ENCODE assay signal across 1 cellular context in the genomic region with DNA sequence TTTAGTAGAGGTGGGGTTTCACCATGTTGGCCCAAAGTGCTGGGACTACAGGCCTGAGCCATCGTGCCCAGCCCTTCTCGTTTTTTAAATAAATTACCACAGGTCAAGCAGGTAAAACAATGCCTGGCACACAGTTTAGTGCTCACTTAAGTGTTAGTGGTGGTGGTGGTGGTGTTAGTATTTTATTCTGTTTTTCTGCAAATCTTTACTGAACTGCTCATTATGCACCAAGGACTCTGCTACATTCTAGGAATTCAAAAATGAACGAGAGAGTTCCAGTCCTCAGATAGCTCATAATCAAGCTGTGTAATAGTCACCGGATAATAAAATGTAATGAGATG.
A peak's percentile ranks its signal among the peaks of the same experiment; 100 is the strongest.
TF ChIP-seq lines count a peak whose summit lies in the region.

No MANE protein-coding gene starts in this region.

TF ChIP-seq in HepG2, 621 proteins besides CTCF, POLR2A, EP300 and RAD21 (continues in another document):
- TF ChIP-seq, protein P1, sequence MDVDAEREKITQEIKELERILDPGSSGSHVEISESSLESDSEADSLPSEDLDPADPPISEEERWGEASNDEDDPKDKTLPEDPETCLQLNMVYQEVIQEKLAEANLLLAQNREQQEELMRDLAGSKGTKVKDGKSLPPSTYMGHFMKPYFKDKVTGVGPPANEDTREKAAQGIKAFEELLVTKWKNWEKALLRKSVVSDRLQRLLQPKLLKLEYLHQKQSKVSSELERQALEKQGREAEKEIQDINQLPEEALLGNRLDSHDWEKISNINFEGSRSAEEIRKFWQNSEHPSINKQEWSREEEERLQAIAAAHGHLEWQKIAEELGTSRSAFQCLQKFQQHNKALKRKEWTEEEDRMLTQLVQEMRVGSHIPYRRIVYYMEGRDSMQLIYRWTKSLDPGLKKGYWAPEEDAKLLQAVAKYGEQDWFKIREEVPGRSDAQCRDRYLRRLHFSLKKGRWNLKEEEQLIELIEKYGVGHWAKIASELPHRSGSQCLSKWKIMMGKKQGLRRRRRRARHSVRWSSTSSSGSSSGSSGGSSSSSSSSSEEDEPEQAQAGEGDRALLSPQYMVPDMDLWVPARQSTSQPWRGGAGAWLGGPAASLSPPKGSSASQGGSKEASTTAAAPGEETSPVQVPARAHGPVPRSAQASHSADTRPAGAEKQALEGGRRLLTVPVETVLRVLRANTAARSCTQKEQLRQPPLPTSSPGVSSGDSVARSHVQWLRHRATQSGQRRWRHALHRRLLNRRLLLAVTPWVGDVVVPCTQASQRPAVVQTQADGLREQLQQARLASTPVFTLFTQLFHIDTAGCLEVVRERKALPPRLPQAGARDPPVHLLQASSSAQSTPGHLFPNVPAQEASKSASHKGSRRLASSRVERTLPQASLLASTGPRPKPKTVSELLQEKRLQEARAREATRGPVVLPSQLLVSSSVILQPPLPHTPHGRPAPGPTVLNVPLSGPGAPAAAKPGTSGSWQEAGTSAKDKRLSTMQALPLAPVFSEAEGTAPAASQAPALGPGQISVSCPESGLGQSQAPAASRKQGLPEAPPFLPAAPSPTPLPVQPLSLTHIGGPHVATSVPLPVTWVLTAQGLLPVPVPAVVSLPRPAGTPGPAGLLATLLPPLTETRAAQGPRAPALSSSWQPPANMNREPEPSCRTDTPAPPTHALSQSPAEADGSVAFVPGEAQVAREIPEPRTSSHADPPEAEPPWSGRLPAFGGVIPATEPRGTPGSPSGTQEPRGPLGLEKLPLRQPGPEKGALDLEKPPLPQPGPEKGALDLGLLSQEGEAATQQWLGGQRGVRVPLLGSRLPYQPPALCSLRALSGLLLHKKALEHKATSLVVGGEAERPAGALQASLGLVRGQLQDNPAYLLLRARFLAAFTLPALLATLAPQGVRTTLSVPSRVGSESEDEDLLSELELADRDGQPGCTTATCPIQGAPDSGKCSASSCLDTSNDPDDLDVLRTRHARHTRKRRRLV (CRISPR knock-in tag; IDR thresholded peaks at IDR 0.05), result 0 out of 2 replicates have a peak, but pooled peaks have one; percentile 45
- TF ChIP-seq, protein P2, sequence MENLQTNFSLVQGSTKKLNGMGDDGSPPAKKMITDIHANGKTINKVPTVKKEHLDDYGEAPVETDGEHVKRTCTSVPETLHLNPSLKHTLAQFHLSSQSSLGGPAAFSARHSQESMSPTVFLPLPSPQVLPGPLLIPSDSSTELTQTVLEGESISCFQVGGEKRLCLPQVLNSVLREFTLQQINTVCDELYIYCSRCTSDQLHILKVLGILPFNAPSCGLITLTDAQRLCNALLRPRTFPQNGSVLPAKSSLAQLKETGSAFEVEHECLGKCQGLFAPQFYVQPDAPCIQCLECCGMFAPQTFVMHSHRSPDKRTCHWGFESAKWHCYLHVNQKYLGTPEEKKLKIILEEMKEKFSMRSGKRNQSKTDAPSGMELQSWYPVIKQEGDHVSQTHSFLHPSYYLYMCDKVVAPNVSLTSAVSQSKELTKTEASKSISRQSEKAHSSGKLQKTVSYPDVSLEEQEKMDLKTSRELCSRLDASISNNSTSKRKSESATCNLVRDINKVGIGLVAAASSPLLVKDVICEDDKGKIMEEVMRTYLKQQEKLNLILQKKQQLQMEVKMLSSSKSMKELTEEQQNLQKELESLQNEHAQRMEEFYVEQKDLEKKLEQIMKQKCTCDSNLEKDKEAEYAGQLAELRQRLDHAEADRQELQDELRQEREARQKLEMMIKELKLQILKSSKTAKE (CRISPR knock-in tag; IDR thresholded peaks at IDR 0.05; ENCODE audit: borderline replicate concordance), result no peak
- no peak for TF ChIP-seq RELA (CRISPR knock-in tag; IDR thresholded peaks at IDR 0.05)
- TF ChIP-seq, protein P3, sequence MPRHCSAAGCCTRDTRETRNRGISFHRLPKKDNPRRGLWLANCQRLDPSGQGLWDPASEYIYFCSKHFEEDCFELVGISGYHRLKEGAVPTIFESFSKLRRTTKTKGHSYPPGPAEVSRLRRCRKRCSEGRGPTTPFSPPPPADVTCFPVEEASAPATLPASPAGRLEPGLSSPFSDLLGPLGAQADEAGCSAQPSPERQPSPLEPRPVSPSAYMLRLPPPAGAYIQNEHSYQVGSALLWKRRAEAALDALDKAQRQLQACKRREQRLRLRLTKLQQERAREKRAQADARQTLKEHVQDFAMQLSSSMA (CRISPR knock-in tag; IDR thresholded peaks at IDR 0.05), result 0 out of 2 replicates have a peak, but pooled peaks have one; percentile 4
- TF ChIP-seq ZNF567 (CRISPR knock-in tag; IDR thresholded peaks at IDR 0.05; ENCODE audit: borderline replicate concordance), result no peak
- TF ChIP-seq ZNF652 (CRISPR knock-in tag; IDR thresholded peaks at IDR 0.05; ENCODE audit: borderline replicate concordance, low read depth), result no peak
- TF ChIP-seq, protein P4, sequence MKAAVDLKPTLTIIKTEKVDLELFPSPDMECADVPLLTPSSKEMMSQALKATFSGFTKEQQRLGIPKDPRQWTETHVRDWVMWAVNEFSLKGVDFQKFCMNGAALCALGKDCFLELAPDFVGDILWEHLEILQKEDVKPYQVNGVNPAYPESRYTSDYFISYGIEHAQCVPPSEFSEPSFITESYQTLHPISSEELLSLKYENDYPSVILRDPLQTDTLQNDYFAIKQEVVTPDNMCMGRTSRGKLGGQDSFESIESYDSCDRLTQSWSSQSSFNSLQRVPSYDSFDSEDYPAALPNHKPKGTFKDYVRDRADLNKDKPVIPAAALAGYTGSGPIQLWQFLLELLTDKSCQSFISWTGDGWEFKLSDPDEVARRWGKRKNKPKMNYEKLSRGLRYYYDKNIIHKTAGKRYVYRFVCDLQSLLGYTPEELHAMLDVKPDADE (CRISPR knock-in tag; IDR thresholded peaks at IDR 0.05), result no peak
- no peak for TF ChIP-seq ZNF326 (CRISPR knock-in tag; IDR thresholded peaks at IDR 0.05; ENCODE audit: borderline replicate concordance)
- TF ChIP-seq RFXAP (CRISPR knock-in tag; IDR thresholded peaks at IDR 0.05; ENCODE audit: borderline replicate concordance), result no peak
- TF ChIP-seq SP5 (CRISPR knock-in tag; IDR thresholded peaks at IDR 0.05; ENCODE audit: borderline replicate concordance, low read depth), result no peak
- TF ChIP-seq ZNF619 (CRISPR knock-in tag; IDR thresholded peaks at IDR 0.05), result no peak
- no peak for TF ChIP-seq ZNF12 (CRISPR knock-in tag; IDR thresholded peaks at IDR 0.05)
- TF ChIP-seq ELF3 (CRISPR knock-in tag; IDR thresholded peaks at IDR 0.05), result no peak
- TF ChIP-seq, protein P5, sequence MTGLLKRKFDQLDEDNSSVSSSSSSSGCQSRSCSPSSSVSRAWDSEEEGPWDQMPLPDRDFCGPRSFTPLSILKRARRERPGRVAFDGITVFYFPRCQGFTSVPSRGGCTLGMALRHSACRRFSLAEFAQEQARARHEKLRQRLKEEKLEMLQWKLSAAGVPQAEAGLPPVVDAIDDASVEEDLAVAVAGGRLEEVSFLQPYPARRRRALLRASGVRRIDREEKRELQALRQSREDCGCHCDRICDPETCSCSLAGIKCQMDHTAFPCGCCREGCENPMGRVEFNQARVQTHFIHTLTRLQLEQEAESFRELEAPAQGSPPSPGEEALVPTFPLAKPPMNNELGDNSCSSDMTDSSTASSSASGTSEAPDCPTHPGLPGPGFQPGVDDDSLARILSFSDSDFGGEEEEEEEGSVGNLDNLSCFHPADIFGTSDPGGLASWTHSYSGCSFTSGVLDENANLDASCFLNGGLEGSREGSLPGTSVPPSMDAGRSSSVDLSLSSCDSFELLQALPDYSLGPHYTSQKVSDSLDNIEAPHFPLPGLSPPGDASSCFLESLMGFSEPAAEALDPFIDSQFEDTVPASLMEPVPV (CRISPR knock-in tag; IDR thresholded peaks at IDR 0.05), result no peak
- TF ChIP-seq, protein P6, sequence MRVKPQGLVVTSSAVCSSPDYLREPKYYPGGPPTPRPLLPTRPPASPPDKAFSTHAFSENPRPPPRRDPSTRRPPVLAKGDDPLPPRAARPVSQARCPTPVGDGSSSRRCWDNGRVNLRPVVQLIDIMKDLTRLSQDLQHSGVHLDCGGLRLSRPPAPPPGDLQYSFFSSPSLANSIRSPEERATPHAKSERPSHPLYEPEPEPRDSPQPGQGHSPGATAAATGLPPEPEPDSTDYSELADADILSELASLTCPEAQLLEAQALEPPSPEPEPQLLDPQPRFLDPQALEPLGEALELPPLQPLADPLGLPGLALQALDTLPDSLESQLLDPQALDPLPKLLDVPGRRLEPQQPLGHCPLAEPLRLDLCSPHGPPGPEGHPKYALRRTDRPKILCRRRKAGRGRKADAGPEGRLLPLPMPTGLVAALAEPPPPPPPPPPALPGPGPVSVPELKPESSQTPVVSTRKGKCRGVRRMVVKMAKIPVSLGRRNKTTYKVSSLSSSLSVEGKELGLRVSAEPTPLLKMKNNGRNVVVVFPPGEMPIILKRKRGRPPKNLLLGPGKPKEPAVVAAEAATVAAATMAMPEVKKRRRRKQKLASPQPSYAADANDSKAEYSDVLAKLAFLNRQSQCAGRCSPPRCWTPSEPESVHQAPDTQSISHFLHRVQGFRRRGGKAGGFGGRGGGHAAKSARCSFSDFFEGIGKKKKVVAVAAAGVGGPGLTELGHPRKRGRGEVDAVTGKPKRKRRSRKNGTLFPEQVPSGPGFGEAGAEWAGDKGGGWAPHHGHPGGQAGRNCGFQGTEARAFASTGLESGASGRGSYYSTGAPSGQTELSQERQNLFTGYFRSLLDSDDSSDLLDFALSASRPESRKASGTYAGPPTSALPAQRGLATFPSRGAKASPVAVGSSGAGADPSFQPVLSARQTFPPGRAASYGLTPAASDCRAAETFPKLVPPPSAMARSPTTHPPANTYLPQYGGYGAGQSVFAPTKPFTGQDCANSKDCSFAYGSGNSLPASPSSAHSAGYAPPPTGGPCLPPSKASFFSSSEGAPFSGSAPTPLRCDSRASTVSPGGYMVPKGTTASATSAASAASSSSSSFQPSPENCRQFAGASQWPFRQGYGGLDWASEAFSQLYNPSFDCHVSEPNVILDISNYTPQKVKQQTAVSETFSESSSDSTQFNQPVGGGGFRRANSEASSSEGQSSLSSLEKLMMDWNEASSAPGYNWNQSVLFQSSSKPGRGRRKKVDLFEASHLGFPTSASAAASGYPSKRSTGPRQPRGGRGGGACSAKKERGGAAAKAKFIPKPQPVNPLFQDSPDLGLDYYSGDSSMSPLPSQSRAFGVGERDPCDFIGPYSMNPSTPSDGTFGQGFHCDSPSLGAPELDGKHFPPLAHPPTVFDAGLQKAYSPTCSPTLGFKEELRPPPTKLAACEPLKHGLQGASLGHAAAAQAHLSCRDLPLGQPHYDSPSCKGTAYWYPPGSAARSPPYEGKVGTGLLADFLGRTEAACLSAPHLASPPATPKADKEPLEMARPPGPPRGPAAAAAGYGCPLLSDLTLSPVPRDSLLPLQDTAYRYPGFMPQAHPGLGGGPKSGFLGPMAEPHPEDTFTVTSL (CRISPR knock-in tag; IDR thresholded peaks at IDR 0.05; ENCODE audit: borderline replicate concordance), result peak; percentile 11; the same call in 1 of the 2 replicates
- TF ChIP-seq, protein P7, sequence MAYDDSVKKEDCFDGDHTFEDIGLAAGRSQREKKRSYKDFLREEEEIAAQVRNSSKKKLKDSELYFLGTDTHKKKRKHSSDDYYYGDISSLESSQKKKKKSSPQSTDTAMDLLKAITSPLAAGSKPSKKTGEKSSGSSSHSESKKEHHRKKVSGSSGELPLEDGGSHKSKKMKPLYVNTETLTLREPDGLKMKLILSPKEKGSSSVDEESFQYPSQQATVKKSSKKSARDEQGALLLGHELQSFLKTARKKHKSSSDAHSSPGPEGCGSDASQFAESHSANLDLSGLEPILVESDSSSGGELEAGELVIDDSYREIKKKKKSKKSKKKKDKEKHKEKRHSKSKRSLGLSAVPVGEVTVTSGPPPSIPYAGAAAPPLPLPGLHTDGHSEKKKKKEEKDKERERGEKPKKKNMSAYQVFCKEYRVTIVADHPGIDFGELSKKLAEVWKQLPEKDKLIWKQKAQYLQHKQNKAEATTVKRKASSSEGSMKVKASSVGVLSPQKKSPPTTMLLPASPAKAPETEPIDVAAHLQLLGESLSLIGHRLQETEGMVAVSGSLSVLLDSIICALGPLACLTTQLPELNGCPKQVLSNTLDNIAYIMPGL (CRISPR knock-in tag; IDR thresholded peaks at IDR 0.05; ENCODE audit: borderline replicate concordance in 1 of 2, low read depth in 1 of 2), result peak in 1 of 2 experiments; percentile 31; a peak in 1 of 4 replicates
- no peak for TF ChIP-seq ETV5 (CRISPR knock-in tag; IDR thresholded peaks at IDR 0.05; ENCODE audit: borderline replicate concordance)
- TF ChIP-seq HNF4G (IDR thresholded peaks at IDR 0.05; ENCODE audit: borderline replicate concordance, low read depth, low read length), result no peak
- no peak for TF ChIP-seq HNF4G (CRISPR knock-in tag; IDR thresholded peaks at IDR 0.05; ENCODE audit: borderline replicate concordance, low read depth)
- TF ChIP-seq, protein P8, sequence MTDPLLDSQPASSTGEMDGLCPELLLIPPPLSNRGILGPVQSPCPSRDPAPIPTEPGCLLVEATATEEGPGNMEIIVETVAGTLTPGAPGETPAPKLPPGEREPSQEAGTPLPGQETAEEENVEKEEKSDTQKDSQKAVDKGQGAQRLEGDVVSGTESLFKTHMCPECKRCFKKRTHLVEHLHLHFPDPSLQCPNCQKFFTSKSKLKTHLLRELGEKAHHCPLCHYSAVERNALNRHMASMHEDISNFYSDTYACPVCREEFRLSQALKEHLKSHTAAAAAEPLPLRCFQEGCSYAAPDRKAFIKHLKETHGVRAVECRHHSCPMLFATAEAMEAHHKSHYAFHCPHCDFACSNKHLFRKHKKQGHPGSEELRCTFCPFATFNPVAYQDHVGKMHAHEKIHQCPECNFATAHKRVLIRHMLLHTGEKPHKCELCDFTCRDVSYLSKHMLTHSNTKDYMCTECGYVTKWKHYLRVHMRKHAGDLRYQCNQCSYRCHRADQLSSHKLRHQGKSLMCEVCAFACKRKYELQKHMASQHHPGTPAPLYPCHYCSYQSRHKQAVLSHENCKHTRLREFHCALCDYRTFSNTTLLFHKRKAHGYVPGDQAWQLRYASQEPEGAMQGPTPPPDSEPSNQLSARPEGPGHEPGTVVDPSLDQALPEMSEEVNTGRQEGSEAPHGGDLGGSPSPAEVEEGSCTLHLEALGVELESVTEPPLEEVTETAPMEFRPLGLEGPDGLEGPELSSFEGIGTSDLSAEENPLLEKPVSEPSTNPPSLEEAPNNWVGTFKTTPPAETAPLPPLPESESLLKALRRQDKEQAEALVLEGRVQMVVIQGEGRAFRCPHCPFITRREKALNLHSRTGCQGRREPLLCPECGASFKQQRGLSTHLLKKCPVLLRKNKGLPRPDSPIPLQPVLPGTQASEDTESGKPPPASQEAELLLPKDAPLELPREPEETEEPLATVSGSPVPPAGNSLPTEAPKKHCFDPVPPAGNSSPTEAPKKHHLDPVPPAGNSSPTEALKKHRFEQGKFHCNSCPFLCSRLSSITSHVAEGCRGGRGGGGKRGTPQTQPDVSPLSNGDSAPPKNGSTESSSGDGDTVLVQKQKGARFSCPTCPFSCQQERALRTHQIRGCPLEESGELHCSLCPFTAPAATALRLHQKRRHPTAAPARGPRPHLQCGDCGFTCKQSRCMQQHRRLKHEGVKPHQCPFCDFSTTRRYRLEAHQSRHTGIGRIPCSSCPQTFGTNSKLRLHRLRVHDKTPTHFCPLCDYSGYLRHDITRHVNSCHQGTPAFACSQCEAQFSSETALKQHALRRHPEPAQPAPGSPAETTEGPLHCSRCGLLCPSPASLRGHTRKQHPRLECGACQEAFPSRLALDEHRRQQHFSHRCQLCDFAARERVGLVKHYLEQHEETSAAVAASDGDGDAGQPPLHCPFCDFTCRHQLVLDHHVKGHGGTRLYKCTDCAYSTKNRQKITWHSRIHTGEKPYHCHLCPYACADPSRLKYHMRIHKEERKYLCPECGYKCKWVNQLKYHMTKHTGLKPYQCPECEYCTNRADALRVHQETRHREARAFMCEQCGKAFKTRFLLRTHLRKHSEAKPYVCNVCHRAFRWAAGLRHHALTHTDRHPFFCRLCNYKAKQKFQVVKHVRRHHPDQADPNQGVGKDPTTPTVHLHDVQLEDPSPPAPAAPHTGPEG (CRISPR knock-in tag; IDR thresholded peaks at IDR 0.05), result no peak
- TF ChIP-seq ZEB1 (IDR thresholded peaks at IDR 0.05; ENCODE audit: insufficient replicate concordance, low read depth), result no peak
- TF ChIP-seq MIXL1 (CRISPR knock-in tag; IDR thresholded peaks at IDR 0.05), result no peak
- no peak for TF ChIP-seq ZFP36L2 (CRISPR knock-in tag; IDR thresholded peaks at IDR 0.05)
